8 cellular contexts compared by ENCODE assay signal in the genomic region with DNA sequence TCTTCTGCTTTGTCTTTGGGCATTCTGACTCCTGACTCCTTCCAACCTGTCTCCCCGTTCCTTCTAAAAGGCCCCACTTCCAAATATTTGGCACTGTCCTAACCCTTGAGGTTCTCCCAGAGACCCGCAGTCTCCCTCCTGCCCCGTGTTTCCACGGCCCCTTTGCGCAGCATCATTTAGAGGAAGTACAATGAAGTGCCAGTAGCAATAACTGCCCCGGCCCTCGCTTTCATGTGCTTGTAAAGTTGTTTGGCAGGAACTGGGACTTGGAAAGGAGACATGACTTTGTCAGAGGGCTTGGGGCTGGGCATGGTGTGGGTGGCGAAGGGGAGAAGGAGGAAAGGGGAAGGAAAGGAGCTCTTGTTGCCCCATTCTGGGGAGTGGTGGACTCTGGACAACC. TPM values are rescaled to one million over a fixed set of nuclear protein-coding genes. Genes with fewer than 3 reads are reported as not detected.
DNase-seq lines count a peak whose midpoint lies in the region; ATAC-seq and TF ChIP-seq lines count a peak whose summit lies in the region.

No MANE protein-coding gene starts in this region.

- H3K4me3 Mint-ChIP-seq in brain, result peak overlapping the region in 3 of 5 experiments; percentile 83 to 87 (median 84)

- peaks cover 0 to 4% (median 0%) of the 10 kb centered on the region in 5 experiments for H3K9me3 Mint-ChIP-seq in brain

- peaks cover 59% of the 10 kb centered on the region for H3K4me1 ChIP-seq in mucosa of stomach (ENCODE audit: control insufficient read depth, insufficient read depth, low read length)

- TF ChIP-seq POLR2A in NB4 (IDR thresholded peaks at IDR 0.05; ENCODE audit: extremely low read depth, insufficient read length), result no peak

- H3K36me3 Mint-ChIP-seq in brain, result no peaks in the 10 kb centered on the region

- H3K9ac ChIP-seq in mucosa of stomach (ENCODE audit: low read length), result peak overlapping the region; percentile 8

- H3K36me3 ChIP-seq in mucosa of stomach (ENCODE audit: control insufficient read depth, insufficient read depth, low read length), result no peaks in the 10 kb centered on the region

- TF ChIP-seq CTCF in AG09309 (IDR thresholded peaks at IDR 0.05; ENCODE audit: control insufficient read depth, insufficient read depth, low read depth, low read length, missing control alignments) (no peak), NB4 (IDR thresholded peaks at IDR 0.05; ENCODE audit: low read depth, low read length) (no peak), brain (conservative IDR thresholded peaks at IDR 0.05) (no peak)

- H3K9me3 ChIP-seq in mucosa of stomach (ENCODE audit: control insufficient read depth, low read length), result no peaks in the 10 kb centered on the region

- H3K27ac Mint-ChIP-seq in brain, result peak overlapping the region in 2 of 5 experiments; percentile 46 to 69

- H3K4me1 Mint-ChIP-seq in brain, result peaks cover 42% of the 10 kb centered on the region

- H3K27me3 Mint-ChIP-seq in brain, result peaks cover 40% of the 10 kb centered on the region

- ATAC-seq in HG02938 (IDR thresholded peaks at IDR 0.05; ENCODE audit: unreplicated experiment), result no peak

- peak overlapping the region; percentile 86 for H3K4me3 ChIP-seq in AG09309 (ENCODE audit: control insufficient read depth, low read depth, low read length)
- H3K4me3 ChIP-seq in NB4 (ENCODE audit: low read depth, low read length), result peak overlapping the region; percentile 89
- no peak overlapping the region for H3K4me3 ChIP-seq in mucosa of stomach (ENCODE audit: low read length)

- H3K27me3 ChIP-seq in mucosa of stomach (ENCODE audit: control insufficient read depth, insufficient read depth, low read length), result no peaks in the 10 kb centered on the region

- DNase-seq in AG09309 (ENCODE audit: low read depth), result no peak
- peak; percentile 88 for DNase-seq in NB4 (ENCODE audit: low read depth)
- no peak for DNase-seq in DMS53 (lab: John Stamatoyannopoulos, UW)
- DNase-seq in OCI-M1 (lab: John Stamatoyannopoulos, UW), result no peak
- no peak for DNase-seq in hepatic stellate cell (ENCODE audit: low spot score)

RNA-seq across cellular contexts. Expression of gene CD44, which starts 2.6 kb away (rescaled TPM):
- polyA plus RNA-seq in brain (ENCODE audit: insufficient read depth, low read depth, low replicate concordance), result 23.5 TPM
